ENCODE assay signal across 18 cellular contexts in the genomic region with DNA sequence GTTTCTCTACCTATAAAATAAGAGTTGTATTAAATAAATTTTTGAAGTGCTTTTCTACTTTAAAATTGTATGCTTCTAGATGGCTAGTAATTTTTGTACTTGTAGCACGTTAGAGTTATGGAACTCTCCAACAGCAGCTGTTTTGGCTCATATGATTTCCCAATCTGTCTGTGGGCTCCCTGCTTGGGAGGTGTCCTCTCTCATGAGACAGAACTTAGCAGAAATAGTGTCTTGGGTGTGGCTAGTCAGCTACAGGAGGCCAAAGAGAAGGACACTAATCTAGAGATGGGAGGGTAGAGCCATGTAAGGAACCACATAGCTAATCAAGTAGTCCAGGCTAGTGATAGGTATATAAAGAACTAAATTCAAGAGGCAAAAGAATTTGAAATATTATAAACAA.
A peak's percentile ranks its signal among the peaks of the same experiment; 100 is the strongest.
DNase-seq lines count a peak whose midpoint lies in the region; ATAC-seq and TF ChIP-seq lines count a peak whose summit lies in the region.
"Had no signal": no experiment of that assay in that cellular context is flagged by ENCODE, and none has a peak within 500 bp of the region (broad histone marks: within the 10 kb centered on the region; RNA-seq: fewer than 3 reads in every experiment).

No MANE protein-coding gene starts in this region.

- H3K4me3 Mint-ChIP-seq in activated T-helper 17 cell treated with anti-CD3 and anti-CD28 coated beads, Interleukin-2, amount 50 U/mL, for 72 hours = no peak overlapping the region
- H3K4me3 Mint-ChIP-seq: GM23338; memory B cell; stimulated activated effector memory CD8-positive, alpha-beta T cell treated with anti-CD3 and anti-CD28 coated beads, Interleukin-12 subunit alpha, Interleukin-12 subunit beta, amount 100 ng/mL, for 72 hours; T-helper 1 cell treated with Interleukin-12 subunit alpha and Interleukin-12 subunit beta and Interleukin-4 antibody, amounts not matched to agents 30 μg/mL and 1 μg/mL, for 36 hours had no signal

- no peaks in the 10 kb centered on the region for H3K9me3 ChIP-seq in adipocyte (ENCODE audit: control insufficient read depth, low read length)
- no peaks in the 10 kb centered on the region for H3K9me3 ChIP-seq in WERI-Rb-1 (ENCODE audit: severe bottlenecking)
- H3K9me3 ChIP-seq: BLaER1 had no signal

- H3K36me3 Mint-ChIP-seq in activated T-helper 17 cell treated with anti-CD3 and anti-CD28 coated beads, Interleukin-2, amount 50 U/mL, for 72 hours (ENCODE audit: low read depth) = no peaks in the 10 kb centered on the region
- H3K36me3 Mint-ChIP-seq: memory B cell; stimulated activated effector memory CD8-positive, alpha-beta T cell treated with anti-CD3 and anti-CD28 coated beads, Interleukin-12 subunit alpha, Interleukin-12 subunit beta, amount 100 ng/mL, for 72 hours had no signal

- H3K9me3 Mint-ChIP-seq in activated T-helper 17 cell treated with anti-CD3 and anti-CD28 coated beads, Interleukin-2, amount 50 U/mL, for 72 hours = no peaks in the 10 kb centered on the region
- H3K9me3 Mint-ChIP-seq: GM23338; memory B cell; stimulated activated effector memory CD8-positive, alpha-beta T cell treated with anti-CD3 and anti-CD28 coated beads, Interleukin-12 subunit alpha, Interleukin-12 subunit beta, amount 100 ng/mL, for 72 hours; T-helper 1 cell treated with Interleukin-12 subunit alpha and Interleukin-12 subunit beta and Interleukin-4 antibody, amounts not matched to agents 30 μg/mL and 1 μg/mL, for 36 hours had no signal

- DNase-seq in GM03348 (ENCODE audit: low spot score) (peak; percentile 57), adipocyte (ENCODE audit: low read depth) (peak; percentile 84), left cardiac atrium (no peak), sciatic nerve (ENCODE audit: low spot score) (no peak), WERI-Rb-1 (no peak), ureter (ENCODE audit: low spot score) (no peak)
- DNase-seq: activated CD4-positive, alpha-beta T cell treated with anti-CD3 and anti-CD28 coated beads, Interleukin-2, amount 50 U/mL, for 1 hour; hippocampal formation; NCI-H2171 treated with DMSO at 0.1 percent for 48 hours had no signal

- H3K36me3 ChIP-seq in adipocyte (ENCODE audit: control insufficient read depth, insufficient read depth, low read length, severe bottlenecking) = no peaks in the 10 kb centered on the region
- no peaks in the 10 kb centered on the region for H3K36me3 ChIP-seq in WERI-Rb-1
- H3K36me3 ChIP-seq: BLaER1 had no signal

- H3K9ac ChIP-seq in adipocyte (ENCODE audit: low read length) = peak overlapping the region; percentile 82
- H3K9ac ChIP-seq: BLaER1 had no signal

- H3K27me3 Mint-ChIP-seq in activated T-helper 17 cell treated with anti-CD3 and anti-CD28 coated beads, Interleukin-2, amount 50 U/mL, for 72 hours = peaks cover 35% of the 10 kb centered on the region
- H3K27me3 Mint-ChIP-seq: progenitor cell of endocrine pancreas had no signal

- ATAC-seq in left cardiac atrium (peak; percentile 56 to 63), sciatic nerve (peak; percentile 69), GM21619 (IDR thresholded peaks at IDR 0.05; ENCODE audit: unreplicated experiment) (no peak)
- no peak for ATAC-seq in activated T-helper 17 cell treated with anti-CD3 and anti-CD28 coated beads, Interleukin-2, amount 50 U/mL, for 72 hours (replicated peaks)
- ATAC-seq: GM23338; stimulated activated effector memory CD8-positive, alpha-beta T cell treated with anti-CD3 and anti-CD28 coated beads, Interleukin-12 subunit alpha, Interleukin-12 subunit beta, amount 100 ng/mL, for 72 hours had no signal

- H3K27ac Mint-ChIP-seq in activated T-helper 17 cell treated with anti-CD3 and anti-CD28 coated beads, Interleukin-2, amount 50 U/mL, for 72 hours = no peak overlapping the region
- H3K27ac Mint-ChIP-seq: GM23338; memory B cell; progenitor cell of endocrine pancreas; stimulated activated effector memory CD8-positive, alpha-beta T cell treated with anti-CD3 and anti-CD28 coated beads, Interleukin-12 subunit alpha, Interleukin-12 subunit beta, amount 100 ng/mL, for 72 hours; T-helper 1 cell treated with Interleukin-12 subunit alpha and Interleukin-12 subunit beta and Interleukin-4 antibody, amounts not matched to agents 30 μg/mL and 1 μg/mL, for 36 hours had no signal

- no peak for TF ChIP-seq CTCF in WERI-Rb-1 (IDR thresholded peaks at IDR 0.05; ENCODE audit: low read depth, low read length)

- intact Hi-C loops in left cardiac atrium (cut with DNase I) = no loop called here
- intact Hi-C loops in sciatic nerve (cut with DNase I) = no loop called here

- H3K4me3 ChIP-seq in adipocyte (ENCODE audit: low read length) (peak overlapping the region; percentile 73), WERI-Rb-1 (ENCODE audit: low read depth, low read length) (no peak overlapping the region)
- H3K4me3 ChIP-seq: BLaER1, GM23338 had no signal

- H3K27ac ChIP-seq in WERI-Rb-1 = no peak overlapping the region
- H3K27ac ChIP-seq: BLaER1, HL-60 had no signal

- no peaks in the 10 kb centered on the region for H3K4me1 Mint-ChIP-seq in activated T-helper 17 cell treated with anti-CD3 and anti-CD28 coated beads, Interleukin-2, amount 50 U/mL, for 72 hours
- H3K4me1 Mint-ChIP-seq: stimulated activated effector memory CD8-positive, alpha-beta T cell treated with anti-CD3 and anti-CD28 coated beads, Interleukin-12 subunit alpha, Interleukin-12 subunit beta, amount 100 ng/mL, for 72 hours had no signal

- peaks cover 61% of the 10 kb centered on the region for H3K4me1 ChIP-seq in adipocyte (ENCODE audit: control insufficient read depth, insufficient read depth, low read length)
- H3K4me1 ChIP-seq: BLaER1 had no signal

- H3K27me3 ChIP-seq in adipocyte (replicated peaks; ENCODE audit: control insufficient read depth, insufficient read depth, low read length) = no peaks in the 10 kb centered on the region
- H3K27me3 ChIP-seq in WERI-Rb-1 (ENCODE audit: insufficient read depth, low read depth, severe bottlenecking) = no peaks in the 10 kb centered on the region
- H3K27me3 ChIP-seq: BLaER1 had no signal

Comparison
In these comparisons a context has a peak if more than half of its experiments do, and no peak if none do; other contexts are left out.
1. DNase-seq: peak in GM03348 (single experiment) and adipocyte (single experiment); none in left cardiac atrium (single experiment), sciatic nerve (single experiment), WERI-Rb-1 (single experiment) and ureter (single experiment).
2. ATAC-seq: peak in left cardiac atrium (2 of 2) and sciatic nerve (single experiment); none in activated T-helper 17 cell treated with anti-CD3 and anti-CD28 coated beads, Interleukin-2, amount 50 U/mL, for 72 hours (single experiment) and GM21619 (single experiment).